Comparison of ENCODE assay signal across 8 cellular contexts in the genomic region with DNA sequence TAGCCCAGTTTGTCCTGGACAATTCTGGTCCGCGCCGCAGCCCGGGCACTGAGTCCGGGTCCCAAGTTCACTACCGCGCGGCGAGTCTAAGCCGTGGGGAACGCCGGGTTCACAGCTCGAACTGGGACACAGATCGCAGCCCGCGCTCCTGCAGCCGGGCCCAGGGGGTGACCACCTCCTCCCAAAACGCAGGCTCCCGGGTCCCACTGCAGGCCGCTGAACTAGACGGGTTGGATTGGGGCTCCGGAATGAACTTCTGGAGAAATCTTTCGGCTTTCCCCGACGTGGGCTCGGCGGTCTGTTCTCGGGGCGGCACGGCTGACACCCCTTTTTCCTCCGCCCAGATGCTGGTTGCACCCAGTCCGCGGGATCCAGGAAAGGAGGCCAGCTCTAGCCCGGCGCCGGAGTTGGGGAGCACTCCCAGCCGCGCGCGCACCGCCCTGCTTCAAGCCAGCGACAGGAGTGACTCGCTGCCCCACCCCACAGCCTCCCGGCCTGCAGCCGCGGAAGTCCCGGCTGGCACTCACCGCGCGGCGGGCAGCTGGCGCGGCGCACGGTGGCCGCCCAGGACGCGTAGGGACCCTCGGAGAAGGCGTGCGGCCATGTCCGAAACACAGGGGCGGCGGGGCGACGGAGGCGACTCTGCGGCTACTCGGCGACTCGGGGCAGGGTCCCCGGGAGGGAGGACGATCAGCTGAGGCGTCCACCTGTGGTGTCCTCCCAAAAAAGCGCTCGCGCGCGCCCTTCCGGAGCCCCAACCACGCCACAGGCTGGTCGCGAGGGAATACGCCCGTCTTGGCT. TPM values are rescaled to one million over a fixed set of nuclear protein-coding genes. Genes with fewer than 3 reads are reported as not detected.
DNase-seq lines count a peak whose midpoint lies in the region; ATAC-seq, FAIRE-seq and TF ChIP-seq lines count a peak whose summit lies in the region.

A gene (minus strand): TSS at position 788 of the 801 bp plus-strand sequence. CDS start 184 bp downstream, at position 604.

- FAIRE-seq in A549 (lab: Jason Lieb, UNC) = no peak

- H3K27me3 ChIP-seq in left lung = peaks cover 9 to 61% of the 10 kb centered on the region in 2 donors
- H3K27me3 ChIP-seq in subcutaneous abdominal adipose tissue (ENCODE audit: control insufficient read depth in 5 of 5, insufficient read depth in 4 of 5, low read length in 5 of 5) = peaks cover 0 to 3% (median 0%) of the 10 kb centered on the region in 5 donors

- H3K9me3 ChIP-seq in A549 = no peaks in the 10 kb centered on the region
- H3K9me3 ChIP-seq in left lung = no peaks in the 10 kb centered on the region
- H3K9me3 ChIP-seq in subcutaneous abdominal adipose tissue (ENCODE audit: control insufficient read depth in 5 of 5, low read length in 5 of 5) = no peaks in the 10 kb centered on the region

- no peak for TF ChIP-seq RAD21 in A549 (conservative IDR thresholded peaks at IDR 0.05 in 1 of 2, IDR thresholded peaks at IDR 0.05 in 1 of 2)

- H3K4me1 ChIP-seq in A549 (no peaks in the 10 kb centered on the region), left lung (no peaks in the 10 kb centered on the region), subcutaneous abdominal adipose tissue (ENCODE audit: control insufficient read depth in 5 of 5, insufficient read depth in 5 of 5, low read length in 5 of 5) (peaks cover 0 to 47% (median 35%) of the 10 kb centered on the region in 5 donors)

- POLR2A ChIA-PET in A549 (lab: Yijun Ruan, JAX) (no interaction called here), GM10248 (lab: Yijun Ruan, JAX) (no interaction called here)

- H3K9ac ChIP-seq in subcutaneous abdominal adipose tissue (ENCODE audit: low read length in 5 of 5) = peak within 1 kb of the TSS; percentile 3 to 77 (median 42)

- H3K27ac ChIP-seq in A549 = peak within 1 kb of the TSS in 1 of 2 experiments; percentile 36; a peak in 1 of 6 replicates
- H3K27ac ChIP-seq in coronary artery = peak within 1 kb of the TSS; percentile 86 to 93
- peak within 1 kb of the TSS; percentile 78 to 86 for H3K27ac ChIP-seq in left lung
- peak within 1 kb of the TSS; percentile 85 for H3K27ac ChIP-seq in subcutaneous abdominal adipose tissue (ENCODE audit: low read depth, low read length)

- ATAC-seq in A549 (peak; percentile 89 to 91), left lung (peak; percentile 86), HG03097 (IDR thresholded peaks at IDR 0.05; ENCODE audit: low FRiP score, unreplicated experiment) (no peak)

- 15% methylated on average over 13 of the region's 85 CpGs for WGBS in A549 (ENCODE audit: missing lambda C conversion rate)

- TF ChIP-seq CTCF in A549 (IDR thresholded peaks at IDR 0.05) (no peak), GM10248 (IDR thresholded peaks at IDR 0.05; ENCODE audit: control extremely low read depth, extremely low read depth, low read depth, missing control alignments) (no peak), coronary artery (IDR thresholded peaks at IDR 0.05) (no peak), left lung (IDR thresholded peaks at IDR 0.05) (no peak)

- no peak for TF ChIP-seq EP300 in A549 (IDR thresholded peaks at IDR 0.05)

- H3K4me3 ChIP-seq in A549 = peak within 1 kb of the TSS; percentile 63
- H3K4me3 ChIP-seq in coronary artery = peak within 1 kb of the TSS; percentile 80
- H3K4me3 ChIP-seq in left lung = peak within 1 kb of the TSS; percentile 40 to 48
- H3K4me3 ChIP-seq in subcutaneous abdominal adipose tissue (ENCODE audit: low read depth in 1 of 5, low read length in 5 of 5) = peak within 1 kb of the TSS; percentile 74 to 80 (median 75)

- DNase-seq in A549 (ENCODE audit: low read depth in 1 of 2, low spot score in 1 of 2) = peak; percentile 15 to 32
- DNase-seq in GM10248 (ENCODE audit: extremely low spot score) = peak; percentile 19
- DNase-seq in NCI-H748 treated with DMSO at 0.1 percent for 48 hours (lab: John Stamatoyannopoulos, UW) = peak; percentile 45
- DNase-seq in coronary artery (ENCODE audit: low spot score) = peak; percentile 87
- peak; percentile 71 to 90 for DNase-seq in left lung
- no peak for DNase-seq in SHP77 treated with DMSO at 0.1 percent for 48 hours (lab: John Stamatoyannopoulos, UW)

- H3K36me3 ChIP-seq in left lung (no peaks in the 10 kb centered on the region), subcutaneous abdominal adipose tissue (ENCODE audit: control insufficient read depth in 5 of 5, insufficient read depth in 5 of 5, low read length in 5 of 5) (no peaks in the 10 kb centered on the region)

- peak within 1 kb of the TSS; percentile 97 for H3K4me2 ChIP-seq in A549

- no peak for TF ChIP-seq POLR2A in A549 (IDR thresholded peaks at IDR 0.05; ENCODE audit: low read length)

- intact Hi-C loops in left lung (cut with DNase I) = no loop called here

- CTCF ChIA-PET in A549 (lab: Yijun Ruan, JAX) = no interaction called here
- CTCF ChIA-PET in GM10248 (lab: Yijun Ruan, JAX) = interaction anchor here (1.4 to 1.5 kb wide), 2 partner anchors 9 kb away, joined by 3 to 5 read pairs; no protein-coding TSS in a partner anchor

TF ChIP-seq in A549, 52 proteins besides CTCF, POLR2A, EP300 and RAD21:
- TF ChIP-seq FOSL2 (IDR thresholded peaks at IDR 0.05) = no peak
- no peak for TF ChIP-seq FOSL2 (CRISPR knock-in tag; IDR thresholded peaks at IDR 0.05)
- TF ChIP-seq, protein P1, sequence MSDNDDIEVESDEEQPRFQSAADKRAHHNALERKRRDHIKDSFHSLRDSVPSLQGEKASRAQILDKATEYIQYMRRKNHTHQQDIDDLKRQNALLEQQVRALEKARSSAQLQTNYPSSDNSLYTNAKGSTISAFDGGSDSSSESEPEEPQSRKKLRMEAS (IDR thresholded peaks at IDR 0.05) = 0 out of 2 replicates have a peak, but pooled peaks have one; percentile 15
- no peak for TF ChIP-seq PHF8 (IDR thresholded peaks at IDR 0.05; ENCODE audit: borderline replicate concordance, low read depth)
TF ChIP-seq in A549: peak in this region for 1.

RNA-seq across cellular contexts. Expression of the gene that starts here (rescaled TPM):
- polyA plus RNA-seq in A549 (2011; rRNA removed) (0.10 and 0.11 TPM in 2 replicates), A549 (2017; fragmentation: RNase III; extraction: RNeasy Plus Mini Kit Qiagen cat#74134 plus additional on column Dnase treatment) (not detected in 3 replicates)
- polyA plus RNA-seq in A549 (2012; cell fraction: cytosol; rRNA removed) = 0.01 TPM in 1 of 2 replicates, not detected in the other
- polyA plus RNA-seq in A549 (2012; cell fraction: nucleus; rRNA removed) = not detected in 2 replicates
- polyA minus RNA-seq in A549 (2011; rRNA and poly(A)+ RNA removed) = not detected in 2 replicates
- 10 to 100 TPM; 17.0 to 32.9 TPM for total RNA-seq in left lung

Comparison
In these comparisons a context has a peak if more than half of its experiments do, and no peak if none do; other contexts are left out.
1. Peak in DNase-seq, ATAC-seq, H3K4me3 ChIP-seq and H3K4me2 ChIP-seq in A549; RNA of the gene not detected or under 1 TPM.